ENCODE assay signal across 8 cellular contexts in the genomic region with DNA sequence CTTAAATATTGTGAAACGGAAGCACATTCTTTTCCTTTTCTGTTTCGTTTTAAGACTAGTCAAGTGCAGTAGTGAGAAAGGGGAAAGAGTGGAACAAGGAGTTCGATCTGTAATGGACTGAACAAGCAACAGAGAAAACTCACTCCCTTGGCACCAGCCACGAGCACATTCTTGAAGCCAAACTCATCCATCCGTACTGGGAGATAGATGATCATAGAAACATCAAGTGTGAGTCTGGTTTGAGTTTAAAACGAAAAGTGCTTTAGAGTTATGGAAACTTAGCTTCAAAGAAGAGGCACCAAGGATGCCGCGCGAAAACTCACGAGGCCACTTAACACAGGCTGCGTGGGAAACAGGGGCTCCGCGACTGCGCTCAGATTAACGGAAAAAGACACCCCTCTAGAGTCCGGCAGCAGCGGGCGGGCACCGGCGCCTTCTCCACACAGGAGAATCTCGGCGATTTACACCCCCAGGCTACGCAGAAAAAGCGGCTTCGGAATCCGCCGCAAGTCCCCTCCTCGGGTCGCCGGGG. TPM values are rescaled to one million over a fixed set of nuclear protein-coding genes. Genes with fewer than 3 reads are reported as not detected.
DNase-seq lines count a peak whose midpoint lies in the region; ATAC-seq and TF ChIP-seq lines count a peak whose summit lies in the region.

No MANE protein-coding gene starts in this region.

- H2AFZ ChIP-seq in osteoblast (ENCODE audit: low read length): peak overlapping the region; percentile 83

- H3K27me3 ChIP-seq in HUES6 (ENCODE audit: control insufficient read depth, insufficient read depth, low read length) (peaks cover 17% of the 10 kb centered on the region), osteoblast (ENCODE audit: insufficient read depth, low read length) (no peaks in the 10 kb centered on the region)

- H3K9me3 ChIP-seq in HUES6 (ENCODE audit: control insufficient read depth, insufficient read depth, low read depth, low read length) (0 out of 2 replicates have a peak, but pooled peaks cover 4% of the 10 kb centered on the region), osteoblast (ENCODE audit: low read depth, low read length) (no peaks in the 10 kb centered on the region)

- no peak for ATAC-seq in GM19395 (IDR thresholded peaks at IDR 0.05; ENCODE audit: unreplicated experiment)
- no peak for ATAC-seq in HG03469 (IDR thresholded peaks at IDR 0.05; ENCODE audit: unreplicated experiment)

- peak overlapping the region; percentile 90 for H3K27ac Mint-ChIP-seq in activated T-helper 1 cell treated with anti-CD3 and anti-CD28 coated beads, Interleukin-12 subunit alpha, Interleukin-12 subunit beta, Interleukin-2, Interleukin-4 antibody, amounts not matched to agents 30 ng/mL and 10 ng/mL and 1 ng/mL, durations not matched to agents 14 hours and 24 hours and 36 hours

- H3K4me2 ChIP-seq in osteoblast (ENCODE audit: insufficient read depth, low read length): peak overlapping the region; percentile 89

- H3K9ac ChIP-seq in HUES6 (ENCODE audit: low read length): peak overlapping the region; percentile 61

- H3K4me3 Mint-ChIP-seq in activated T-helper 1 cell treated with anti-CD3 and anti-CD28 coated beads, Interleukin-12 subunit alpha, Interleukin-12 subunit beta, Interleukin-2, Interleukin-4 antibody, amounts not matched to agents 30 ng/mL and 10 ng/mL and 1 ng/mL, durations not matched to agents 14 hours and 24 hours and 36 hours: peak overlapping the region; percentile 87

- intact Hi-C loops in activated T-helper 1 cell treated with anti-CD3 and anti-CD28 coated beads, Interleukin-12 subunit alpha, Interleukin-12 subunit beta, Interleukin-2, Interleukin-4 antibody, amounts not matched to agents 30 ng/mL and 10 ng/mL and 1 ng/mL, durations not matched to agents 14 hours and 24 hours and 36 hours (cut with micrococcal nuclease): loop anchor here (1.0 to 10.0 kb wide), 3 partner anchors 43 to 1389 kb away; partner anchors contain the start of genes HAUS3, HTT, HTT-AS and POLN

- H3K36me3 Mint-ChIP-seq in activated T-helper 1 cell treated with anti-CD3 and anti-CD28 coated beads, Interleukin-12 subunit alpha, Interleukin-12 subunit beta, Interleukin-2, Interleukin-4 antibody, amounts not matched to agents 30 ng/mL and 10 ng/mL and 1 ng/mL, durations not matched to agents 14 hours and 24 hours and 36 hours (ENCODE audit: low read depth): peaks cover 6% of the 10 kb centered on the region

- H3K27me3 Mint-ChIP-seq in activated T-helper 1 cell treated with anti-CD3 and anti-CD28 coated beads, Interleukin-12 subunit alpha, Interleukin-12 subunit beta, Interleukin-2, Interleukin-4 antibody, amounts not matched to agents 30 ng/mL and 10 ng/mL and 1 ng/mL, durations not matched to agents 14 hours and 24 hours and 36 hours (ENCODE audit: insufficient read depth): peaks cover 2% of the 10 kb centered on the region

- DNase-seq in stimulated activated CD4-positive, alpha-beta T cell treated with anti-CD3 and anti-CD28 coated beads, Interleukin-15, amount 100 ng/mL, for 24 hours: peak; percentile 42
- DNase-seq in stimulated activated CD4-positive, alpha-beta T cell treated with anti-CD3 and anti-CD28 coated beads, Interleukin-12 subunit alpha, Interleukin-12 subunit beta, amount 100 ng/mL, for 4 hours: no peak
- peak; percentile 11 for DNase-seq in activated T-helper 1 cell treated with anti-CD3 and anti-CD28 coated beads, Interleukin-12 subunit alpha, Interleukin-12 subunit beta, Interleukin-2, Interleukin-4 antibody, amounts not matched to agents 30 ng/mL and 10 ng/mL and 1 ng/mL, durations not matched to agents 14 hours and 24 hours and 36 hours (ENCODE audit: low spot score)
- peak; percentile 14 for DNase-seq in germinal center (ENCODE audit: low spot score)
- peak; percentile 95 for DNase-seq in osteoblast (ENCODE audit: insufficient read length, low spot score, missing footprints)

- H3K9me3 Mint-ChIP-seq in activated T-helper 1 cell treated with anti-CD3 and anti-CD28 coated beads, Interleukin-12 subunit alpha, Interleukin-12 subunit beta, Interleukin-2, Interleukin-4 antibody, amounts not matched to agents 30 ng/mL and 10 ng/mL and 1 ng/mL, durations not matched to agents 14 hours and 24 hours and 36 hours: no peaks in the 10 kb centered on the region

- no peaks in the 10 kb centered on the region for H4K20me1 ChIP-seq in osteoblast (ENCODE audit: insufficient read depth, low read length)

- H3K4me3 ChIP-seq in HUES6 (ENCODE audit: low read depth, low read length) (peak overlapping the region; percentile 70), osteoblast (ENCODE audit: insufficient read depth, low read length) (peak overlapping the region; percentile 73)

- H3K4me1 Mint-ChIP-seq in activated T-helper 1 cell treated with anti-CD3 and anti-CD28 coated beads, Interleukin-12 subunit alpha, Interleukin-12 subunit beta, Interleukin-2, Interleukin-4 antibody, amounts not matched to agents 30 ng/mL and 10 ng/mL and 1 ng/mL, durations not matched to agents 14 hours and 24 hours and 36 hours (ENCODE audit: low read depth): peaks cover 12% of the 10 kb centered on the region

- H3K36me3 ChIP-seq in HUES6 (ENCODE audit: control insufficient read depth, insufficient read depth, low read length) (no peaks in the 10 kb centered on the region), osteoblast (ENCODE audit: insufficient read depth, low read length) (no peaks in the 10 kb centered on the region)

- H3K79me2 ChIP-seq in osteoblast (ENCODE audit: insufficient read depth, low read length): no peaks in the 10 kb centered on the region

- no peak for TF ChIP-seq CTCF in osteoblast (IDR thresholded peaks at IDR 0.05; ENCODE audit: extremely low read depth, low read depth, low read length)

- H3K27ac ChIP-seq in HUES6 (ENCODE audit: low read depth, low read length): no peak overlapping the region
- H3K27ac ChIP-seq in osteoblast (ENCODE audit: low read depth, low read length): peak overlapping the region; percentile 85

- H3K4me1 ChIP-seq in HUES6 (ENCODE audit: control insufficient read depth, insufficient read depth, low read length) (peaks cover 15% of the 10 kb centered on the region; the same call in 1 of the 2 replicates), osteoblast (ENCODE audit: insufficient read depth, low read length) (peaks cover 8% of the 10 kb centered on the region)

RNA-seq across cellular contexts. Expression of gene FAM53A, which starts 0.7 kb away (rescaled TPM):
- 2.5 and 5.5 TPM in 2 replicates for total RNA-seq in activated T-helper 1 cell treated with anti-CD3 and anti-CD28 coated beads, Interleukin-12 subunit alpha, Interleukin-12 subunit beta, Interleukin-2, Interleukin-4 antibody, amounts not matched to agents 30 ng/mL and 10 ng/mL and 1 ng/mL, durations not matched to agents 14 hours and 24 hours and 36 hours
- 3.8 and 4.3 TPM in 2 replicates for total RNA-seq in osteoblast

RNA-seq across cellular contexts. Expression of gene SLBP, which starts 28.7 kb away (rescaled TPM):
- total RNA-seq in activated T-helper 1 cell treated with anti-CD3 and anti-CD28 coated beads, Interleukin-12 subunit alpha, Interleukin-12 subunit beta, Interleukin-2, Interleukin-4 antibody, amounts not matched to agents 30 ng/mL and 10 ng/mL and 1 ng/mL, durations not matched to agents 14 hours and 24 hours and 36 hours: 136 and 140 TPM in 2 replicates
- total RNA-seq in osteoblast: 51.9 and 55.7 TPM in 2 replicates

RNA-seq across cellular contexts. Expression of gene TMEM129, which starts 37.7 kb away (rescaled TPM):
- 27.4 and 28.4 TPM in 2 replicates for total RNA-seq in activated T-helper 1 cell treated with anti-CD3 and anti-CD28 coated beads, Interleukin-12 subunit alpha, Interleukin-12 subunit beta, Interleukin-2, Interleukin-4 antibody, amounts not matched to agents 30 ng/mL and 10 ng/mL and 1 ng/mL, durations not matched to agents 14 hours and 24 hours and 36 hours
- total RNA-seq in osteoblast: 37.1 and 38.0 TPM in 2 replicates

RNA-seq across cellular contexts. Expression of gene TACC3, which starts 37.9 kb away (rescaled TPM):
- total RNA-seq in activated T-helper 1 cell treated with anti-CD3 and anti-CD28 coated beads, Interleukin-12 subunit alpha, Interleukin-12 subunit beta, Interleukin-2, Interleukin-4 antibody, amounts not matched to agents 30 ng/mL and 10 ng/mL and 1 ng/mL, durations not matched to agents 14 hours and 24 hours and 36 hours: 134 and 139 TPM in 2 replicates
- total RNA-seq in osteoblast: 3.2 and 4.0 TPM in 2 replicates
